Comparison of ENCODE assay signal across 17 cellular contexts in the genomic region with DNA sequence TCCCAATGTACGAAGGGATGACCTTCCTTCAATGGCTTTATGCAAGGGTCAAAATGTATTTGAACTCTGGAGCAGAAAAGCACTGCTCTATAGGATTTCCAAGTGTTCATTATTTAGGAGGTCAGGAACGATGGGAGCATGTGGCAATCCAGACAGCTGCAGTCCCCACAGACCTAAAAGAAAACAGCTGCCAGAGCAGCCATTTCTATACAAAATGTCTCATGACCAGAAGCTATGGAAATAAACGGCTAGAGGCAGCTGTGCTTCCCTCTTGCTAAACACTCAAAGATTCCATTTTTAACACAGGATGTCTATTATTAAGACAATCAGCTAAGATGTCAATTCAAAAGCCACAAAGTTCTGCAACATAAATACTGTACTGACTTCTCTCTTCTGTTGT.
"Had no signal": no experiment of that assay in that cellular context is flagged by ENCODE, and none has a peak within 500 bp of the region (broad histone marks: within the 10 kb centered on the region; RNA-seq: fewer than 3 reads in every experiment).

No MANE protein-coding gene starts in this region.

- H3K4me3 ChIP-seq: hepatocyte, lung, neural progenitor cell, ovary, smooth muscle cell had no signal

- DNase-seq: effector memory CD8-positive, alpha-beta T cell; erythroblast; foreskin keratinocyte; head of caudate nucleus; left colon; left ventricle myocardium superior; mesendoderm; naive thymus-derived CD8-positive, alpha-beta T cell; nucleus accumbens; ovary; right cardiac atrium; stimulated activated CD4-positive, alpha-beta T cell treated with anti-CD3 and anti-CD28 coated beads, Interleukin-2, amount 100 ng/mL, for 48 hours; stimulated activated naive CD4-positive, alpha-beta T cell treated with Interleukin-2 at 50 U/mL for 16 hours had no signal

- H3K4me1 ChIP-seq: foreskin keratinocyte, neural progenitor cell had no signal

- H2AFZ ChIP-seq: hepatocyte, neural progenitor cell had no signal

- H3K27me3 ChIP-seq: foreskin keratinocyte, hepatocyte, neural progenitor cell, ovary had no signal

- H3K79me2 ChIP-seq: hepatocyte had no signal

- H3K9ac ChIP-seq: neural progenitor cell had no signal

- H3K36me3 ChIP-seq: neural progenitor cell, ovary had no signal

- H3K4me2 ChIP-seq: hepatocyte, neural progenitor cell, smooth muscle cell had no signal

- H3K9me3 ChIP-seq: ovary had no signal

- H3K27ac ChIP-seq: foreskin keratinocyte, hepatocyte, neural progenitor cell, ovary had no signal
